ENCODE assay signal across 27 cellular contexts in the genomic region with DNA sequence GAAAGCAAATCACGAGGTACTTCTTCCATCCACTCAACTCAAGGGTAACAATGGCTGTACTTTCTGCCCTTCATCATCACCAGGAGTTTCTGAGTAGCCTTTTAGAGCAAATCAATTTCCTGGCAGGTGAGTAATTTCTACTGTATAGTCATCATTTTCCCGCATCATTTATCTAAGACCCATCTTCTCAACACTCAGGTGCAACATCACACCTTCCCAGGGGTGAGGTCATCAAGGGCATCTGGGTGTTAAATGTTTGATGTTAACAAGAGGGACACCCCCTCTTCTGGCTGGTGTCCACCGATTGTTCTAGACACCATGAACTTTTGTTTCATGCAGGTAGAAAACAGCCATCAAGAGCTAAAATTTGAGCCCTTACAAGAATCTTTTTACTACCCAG.
A peak's percentile ranks its signal among the peaks of the same experiment; 100 is the strongest.
DNase-seq lines count a peak whose midpoint lies in the region; ATAC-seq, FAIRE-seq and TF ChIP-seq lines count a peak whose summit lies in the region.
"Had no signal": no experiment of that assay in that cellular context is flagged by ENCODE, and none has a peak within 500 bp of the region (broad histone marks: within the 10 kb centered on the region; RNA-seq: fewer than 3 reads in every experiment).

No MANE protein-coding gene starts in this region.

- intact Hi-C loops in upper lobe of right lung (cut with DNase I) (no loop called here), vagina (cut with DNase I) (no loop called here)

- 66% methylated on average over 3 of the region's 3 CpGs for WGBS in A549 (ENCODE audit: missing lambda C conversion rate)

- H3K4me3 ChIP-seq in A549: no peak overlapping the region
- H3K4me3 ChIP-seq in upper lobe of right lung: no peak overlapping the region
- H3K4me3 ChIP-seq in vagina: no peak overlapping the region
- H3K4me3 ChIP-seq in Peyer's patch: no peak overlapping the region
- H3K4me3 ChIP-seq: BLaER1 treated with 17β-estradiol and CSF1 and Interleukin-3, amounts not matched to agents 10 nM and 100 nM; GM23338 had no signal

- DNase-seq in A549 (ENCODE audit: low read depth in 1 of 2, low spot score in 1 of 2): no peak
- no peak for DNase-seq in upper lobe of right lung
- no peak for DNase-seq in vagina (ENCODE audit: extremely low spot score in 2 of 2)
- DNase-seq in Peyer's patch: no peak
- DNase-seq: ACHN; AML-193; BE2C; CD4-positive, alpha-beta T cell; CD8-positive, alpha-beta memory T cell; DMS 273 treated with DMSO at 0.1 percent for 48 hours; DMS79; EL; GDM1; H9 had no signal

- POLR2A ChIA-PET in A549 (lab: Yijun Ruan, JAX): no interaction called here

- TF ChIP-seq RAD21 in A549 (conservative IDR thresholded peaks at IDR 0.05 in 1 of 2, IDR thresholded peaks at IDR 0.05 in 1 of 2): no peak

- H3K4me1 ChIP-seq in A549 (no peaks in the 10 kb centered on the region), upper lobe of right lung (no peaks in the 10 kb centered on the region), vagina (no peaks in the 10 kb centered on the region), Peyer's patch (no peaks in the 10 kb centered on the region)
- H3K4me1 ChIP-seq: BE2C; BLaER1 treated with 17β-estradiol and CSF1 and Interleukin-3, amounts not matched to agents 10 nM and 100 nM had no signal

- CTCF ChIA-PET in A549 (lab: Yijun Ruan, JAX): no interaction called here

- H3K9me3 ChIP-seq in A549: no peaks in the 10 kb centered on the region
- no peaks in the 10 kb centered on the region for H3K9me3 ChIP-seq in upper lobe of right lung
- no peaks in the 10 kb centered on the region for H3K9me3 ChIP-seq in vagina
- no peaks in the 10 kb centered on the region for H3K9me3 ChIP-seq in Peyer's patch
- H3K9me3 ChIP-seq: BE2C; BLaER1 treated with 17β-estradiol and CSF1 and Interleukin-3, amounts not matched to agents 10 nM and 100 nM had no signal

- no peak overlapping the region for H3K27ac ChIP-seq in A549
- H3K27ac ChIP-seq in VCaP: peak overlapping the region; percentile 84
- H3K27ac ChIP-seq in upper lobe of right lung: no peak overlapping the region
- no peak overlapping the region for H3K27ac ChIP-seq in vagina
- H3K27ac ChIP-seq in Peyer's patch: no peak overlapping the region
- H3K27ac ChIP-seq: 22Rv1; BLaER1 treated with 17β-estradiol and CSF1 and Interleukin-3, amounts not matched to agents 10 nM and 100 nM had no signal

- H3K4me2 ChIP-seq in A549: no peak overlapping the region
- H3K4me2 ChIP-seq: BLaER1 treated with 17β-estradiol and CSF1 and Interleukin-3, amounts not matched to agents 10 nM and 100 nM; GM23338 had no signal

- H3K27me3 ChIP-seq in upper lobe of right lung (no peaks in the 10 kb centered on the region), vagina (no peaks in the 10 kb centered on the region), Peyer's patch (no peaks in the 10 kb centered on the region)
- H3K27me3 ChIP-seq: BE2C; BLaER1 treated with 17β-estradiol and CSF1 and Interleukin-3, amounts not matched to agents 10 nM and 100 nM had no signal

- TF ChIP-seq POLR2A in A549 (IDR thresholded peaks at IDR 0.05; ENCODE audit: low read length): no peak
- no peak for TF ChIP-seq POLR2A in vagina (IDR thresholded peaks at IDR 0.05)
- TF ChIP-seq POLR2A in Peyer's patch (IDR thresholded peaks at IDR 0.05): no peak

- FAIRE-seq in A549 (lab: Jason Lieb, UNC): peak; percentile 65
- FAIRE-seq in colon (lab: Jason Lieb, UNC): peak; percentile 38
- FAIRE-seq: A204.1, D721Med, GM12891, GM18507, GM19239 had no signal

- ATAC-seq in A549 (no peak), HG02610 (IDR thresholded peaks at IDR 0.05; ENCODE audit: unreplicated experiment) (peak; percentile 59), HG02970 (IDR thresholded peaks at IDR 0.05; ENCODE audit: low FRiP score, unreplicated experiment) (no peak), upper lobe of right lung (no peak)
- ATAC-seq: GM23338, HCT116 had no signal

- H3K36me3 ChIP-seq in upper lobe of right lung (no peaks in the 10 kb centered on the region), vagina (no peaks in the 10 kb centered on the region), Peyer's patch (no peaks in the 10 kb centered on the region)
- H3K36me3 ChIP-seq: BE2C; BLaER1 treated with 17β-estradiol and CSF1 and Interleukin-3, amounts not matched to agents 10 nM and 100 nM had no signal

- no peak for TF ChIP-seq EP300 in A549 (IDR thresholded peaks at IDR 0.05)

- TF ChIP-seq CTCF in A549 (IDR thresholded peaks at IDR 0.05): no peak
- no peak for TF ChIP-seq CTCF in VCaP (conservative IDR thresholded peaks at IDR 0.05)
- TF ChIP-seq CTCF in upper lobe of right lung (IDR thresholded peaks at IDR 0.05): no peak
- TF ChIP-seq CTCF in vagina (IDR thresholded peaks at IDR 0.05): no peak
- TF ChIP-seq CTCF in Peyer's patch (IDR thresholded peaks at IDR 0.05): no peak

TF ChIP-seq in A549, 52 proteins besides CTCF, POLR2A, EP300 and RAD21:
- TF ChIP-seq CEBPB (IDR thresholded peaks at IDR 0.05) (no peak), ZNF302 (CRISPR knock-in tag; IDR thresholded peaks at IDR 0.05) (no peak), MAX (IDR thresholded peaks at IDR 0.05) (no peak), HOXB5 (CRISPR knock-in tag; IDR thresholded peaks at IDR 0.05) (no peak), RCOR1 (IDR thresholded peaks at IDR 0.05; ENCODE audit: low read depth, low read length) (no peak), JUNB (IDR thresholded peaks at IDR 0.05) (no peak), RNF2 (IDR thresholded peaks at IDR 0.05; ENCODE audit: borderline replicate concordance, low read depth) (no peak), HOXA7 (CRISPR knock-in tag; IDR thresholded peaks at IDR 0.05) (no peak), ZC3H11A (IDR thresholded peaks at IDR 0.05) (no peak), MYC (IDR thresholded peaks at IDR 0.05; ENCODE audit: borderline replicate concordance, low read length) (no peak)
